In the genomic region with DNA sequence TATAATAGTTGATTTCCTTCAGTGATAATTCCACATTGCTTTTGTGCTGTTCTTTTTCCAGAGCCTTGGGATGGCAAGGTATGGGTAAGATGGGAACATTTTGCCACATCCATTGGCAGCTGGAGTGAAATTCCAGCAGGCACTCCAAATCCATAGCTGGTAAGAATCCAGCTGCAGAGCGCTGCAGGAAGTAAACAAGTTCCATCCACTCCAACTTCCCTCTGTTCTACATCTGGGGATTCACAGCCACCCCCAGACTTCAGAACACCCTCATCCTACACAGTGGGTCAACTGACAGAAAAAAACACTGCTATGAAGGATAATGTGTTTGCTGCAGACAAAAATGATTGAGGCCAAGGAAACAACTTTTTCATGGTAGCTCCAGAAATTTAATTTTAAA, we compare ENCODE assay signal across 19 cellular contexts.
DNase-seq lines count a peak whose midpoint lies in the region; ATAC-seq and TF ChIP-seq lines count a peak whose summit lies in the region.
"Had no signal": no experiment of that assay in that cellular context is flagged by ENCODE, and none has a peak within 500 bp of the region (broad histone marks: within the 10 kb centered on the region; RNA-seq: fewer than 3 reads in every experiment).

No MANE protein-coding gene starts in this region.

- intact Hi-C loops in Right ventricle myocardium superior (cut with DNase I) (no loop called here), heart right ventricle (cut with DNase I) (no loop called here), MCF 10A (cut with micrococcal nuclease) (no loop called here), right lobe of liver (cut with DNase I) (no loop called here)

- TF ChIP-seq CTCF in right atrium auricular region (IDR thresholded peaks at IDR 0.05) (no peak), heart right ventricle (IDR thresholded peaks at IDR 0.05) (no peak), parathyroid adenoma (IDR thresholded peaks at IDR 0.05) (no peak), MCF 10A (IDR thresholded peaks at IDR 0.05; ENCODE audit: unreplicated experiment) (no peak), right lobe of liver (IDR thresholded peaks at IDR 0.05) (no peak)

- no peak for DNase-seq in Right ventricle myocardium superior
- DNase-seq in right atrium auricular region (ENCODE audit: low spot score), result no peak
- DNase-seq in heart right ventricle, result no peak
- no peak for DNase-seq in immature natural killer cell
- DNase-seq in KG1 (lab: John Stamatoyannopoulos, UW), result no peak
- no peak for DNase-seq in MCF 10A (ENCODE audit: unreplicated experiment)
- DNase-seq in right lobe of liver, result no peak
- DNase-seq: 8988T; Calu3; CD8-positive, alpha-beta T cell; DMS79 treated with DMSO at 0.1 percent for 48 hours; GF-D8; GOT3; H7 had no signal

- no peak overlapping the region for H3K4me2 ChIP-seq in parathyroid adenoma (ENCODE audit: low read length)
- H3K4me2 ChIP-seq: BLaER1 had no signal

- no peaks in the 10 kb centered on the region for H3K79me2 ChIP-seq in parathyroid adenoma

- H3K9me3 ChIP-seq in right atrium auricular region (no peaks in the 10 kb centered on the region), heart right ventricle (no peaks in the 10 kb centered on the region), parathyroid adenoma (ENCODE audit: control insufficient read depth, low read length) (no peaks in the 10 kb centered on the region), right lobe of liver (no peaks in the 10 kb centered on the region)
- H3K9me3 ChIP-seq: BLaER1 had no signal

- H3K36me3 ChIP-seq in right atrium auricular region (no peaks in the 10 kb centered on the region), heart right ventricle (no peaks in the 10 kb centered on the region), parathyroid adenoma (ENCODE audit: control insufficient read depth, insufficient read depth, low read length) (no peaks in the 10 kb centered on the region), right lobe of liver (no peaks in the 10 kb centered on the region)
- H3K36me3 ChIP-seq: BLaER1 had no signal

- H3K9me3 Mint-ChIP-seq in immature natural killer cell (peaks cover 0 to 9% (median 0%) of the 10 kb centered on the region in 6 donors), MCF 10A (ENCODE audit: unreplicated experiment) (no peaks in the 10 kb centered on the region)

- POLR2A ChIA-PET in MCF 10A (lab: Yijun Ruan, JAX), result no interaction called here

- no peak overlapping the region for H3K4me3 Mint-ChIP-seq in immature natural killer cell
- H3K4me3 Mint-ChIP-seq in MCF 10A (ENCODE audit: unreplicated experiment), result no peak overlapping the region
- H3K4me3 Mint-ChIP-seq: CD14-positive monocyte; CD8-positive, alpha-beta T cell had no signal

- H3K27ac Mint-ChIP-seq in immature natural killer cell (no peak overlapping the region), MCF 10A (ENCODE audit: low read depth, unreplicated experiment) (no peak overlapping the region)
- H3K27ac Mint-ChIP-seq: CD14-positive monocyte; CD8-positive, alpha-beta T cell had no signal

- H3K36me3 Mint-ChIP-seq in immature natural killer cell (no peaks in the 10 kb centered on the region), MCF 10A (ENCODE audit: insufficient read depth, unreplicated experiment) (no peaks in the 10 kb centered on the region)
- H3K36me3 Mint-ChIP-seq: CD14-positive monocyte; CD8-positive, alpha-beta T cell had no signal

- H3K4me3 ChIP-seq in right atrium auricular region, result no peak overlapping the region
- no peak overlapping the region for H3K4me3 ChIP-seq in heart right ventricle
- no peak overlapping the region for H3K4me3 ChIP-seq in parathyroid adenoma (ENCODE audit: low read depth, low read length)
- H3K4me3 ChIP-seq in right lobe of liver, result no peak overlapping the region
- H3K4me3 ChIP-seq: BLaER1 had no signal

- TF ChIP-seq POLR2A in right lobe of liver (IDR thresholded peaks at IDR 0.05), result no peak

- H2AFZ ChIP-seq in parathyroid adenoma, result peak overlapping the region; percentile 43

- 33 to 50% methylated on average over 1 of the region's 1 CpG for WGBS in heart right ventricle, 2 donors
- WGBS in right lobe of liver (ENCODE audit: insufficient coverage, low coverage, low lambda C conversion rate, missing lambda C conversion rate), result 23% methylated on average over 1 of the region's 1 CpG

- H3K4me1 ChIP-seq in right atrium auricular region (peaks cover 0 to 13% of the 10 kb centered on the region in 2 donors), heart right ventricle (peaks cover 0 to 11% (median 0%) of the 10 kb centered on the region in 9 donors), parathyroid adenoma (peaks cover 10% of the 10 kb centered on the region), right lobe of liver (no peaks in the 10 kb centered on the region)
- H3K4me1 ChIP-seq: BLaER1 had no signal

- no peaks in the 10 kb centered on the region for H3K4me1 Mint-ChIP-seq in immature natural killer cell
- H3K4me1 Mint-ChIP-seq in MCF 10A (ENCODE audit: insufficient read depth, unreplicated experiment), result no peaks in the 10 kb centered on the region
- H3K4me1 Mint-ChIP-seq: CD14-positive monocyte had no signal

- H3K27me3 Mint-ChIP-seq in immature natural killer cell (ENCODE audit: low read depth in 3 of 3), result peaks cover 0 to 9% (median 1%) of the 10 kb centered on the region in 3 donors
- H3K27me3 Mint-ChIP-seq in MCF 10A (ENCODE audit: insufficient read depth, unreplicated experiment), result peaks cover 25% of the 10 kb centered on the region

- H3K27me3 ChIP-seq in right atrium auricular region (no peaks in the 10 kb centered on the region), heart right ventricle (no peaks in the 10 kb centered on the region), parathyroid adenoma (ENCODE audit: control insufficient read depth, insufficient read depth, low read length) (no peaks in the 10 kb centered on the region), right lobe of liver (no peaks in the 10 kb centered on the region)
- H3K27me3 ChIP-seq: BLaER1 had no signal

- no peak overlapping the region for H3K9ac ChIP-seq in parathyroid adenoma
- H3K9ac ChIP-seq: BLaER1 had no signal

- CTCF ChIA-PET in MCF 10A (lab: Yijun Ruan, JAX), result interaction anchor here (0.6 to 1.1 kb wide), 2 partner anchors 115 to 1025 kb away, joined by 3 to 5 read pairs; no protein-coding TSS in a partner anchor

- H3K27ac ChIP-seq in right atrium auricular region, result no peak overlapping the region
- no peak overlapping the region for H3K27ac ChIP-seq in heart right ventricle
- no peak overlapping the region for H3K27ac ChIP-seq in parathyroid adenoma
- H3K27ac ChIP-seq in right lobe of liver, result no peak overlapping the region
- H3K27ac ChIP-seq: BLaER1 had no signal

- no TSS peak for BruUV-seq in MCF 10A (replicated peaks; lab: Mats Ljungman, UMichigan)

- ATAC-seq in Right ventricle myocardium superior (ENCODE audit: poor library complexity) (peak; percentile 84), heart right ventricle (peak in 5 of 8 donors; percentile 46 to 68 (median 60)), right lobe of liver (no peak)
- ATAC-seq: CD8-positive, alpha-beta T cell; HCT116; HepG2 had no signal

Comparison
In these comparisons a context has a peak if more than half of its experiments do, and no peak if none do; other contexts are left out.
1. ATAC-seq: peak in Right ventricle myocardium superior (single experiment) and heart right ventricle (5 of 8); none in right lobe of liver (0 of 4).